ENCODE assay signal across 2 cellular contexts in the genomic region with DNA sequence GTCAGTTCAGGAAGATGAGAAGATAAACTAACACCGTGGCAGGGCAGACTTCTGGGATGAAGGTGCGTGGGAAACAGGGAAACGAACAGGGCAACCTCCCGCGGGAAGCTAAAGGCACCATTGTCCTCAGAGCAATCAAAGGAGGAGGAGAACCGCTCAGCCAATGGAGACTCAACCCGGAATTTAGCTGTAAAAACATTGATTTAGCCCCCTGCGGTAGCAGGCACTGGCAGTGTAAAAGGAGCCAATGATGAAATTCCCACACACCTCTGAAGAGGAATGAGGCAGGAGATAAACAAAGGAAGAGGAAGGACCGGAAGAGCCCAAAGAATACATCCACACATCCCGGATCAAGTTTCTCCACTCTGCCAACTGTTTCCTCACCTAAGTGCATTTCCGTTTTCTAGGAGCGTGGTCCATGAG.
TF ChIP-seq lines count a peak whose summit lies in the region.

No MANE protein-coding gene starts in this region.

TF ChIP-seq in WTC11, 78 proteins besides CTCF, POLR2A, EP300 and RAD21:
- peak; percentile 88 for TF ChIP-seq ETV6 (CRISPR knock-in tag; IDR thresholded peaks at IDR 0.05)
- TF ChIP-seq, protein P1, sequence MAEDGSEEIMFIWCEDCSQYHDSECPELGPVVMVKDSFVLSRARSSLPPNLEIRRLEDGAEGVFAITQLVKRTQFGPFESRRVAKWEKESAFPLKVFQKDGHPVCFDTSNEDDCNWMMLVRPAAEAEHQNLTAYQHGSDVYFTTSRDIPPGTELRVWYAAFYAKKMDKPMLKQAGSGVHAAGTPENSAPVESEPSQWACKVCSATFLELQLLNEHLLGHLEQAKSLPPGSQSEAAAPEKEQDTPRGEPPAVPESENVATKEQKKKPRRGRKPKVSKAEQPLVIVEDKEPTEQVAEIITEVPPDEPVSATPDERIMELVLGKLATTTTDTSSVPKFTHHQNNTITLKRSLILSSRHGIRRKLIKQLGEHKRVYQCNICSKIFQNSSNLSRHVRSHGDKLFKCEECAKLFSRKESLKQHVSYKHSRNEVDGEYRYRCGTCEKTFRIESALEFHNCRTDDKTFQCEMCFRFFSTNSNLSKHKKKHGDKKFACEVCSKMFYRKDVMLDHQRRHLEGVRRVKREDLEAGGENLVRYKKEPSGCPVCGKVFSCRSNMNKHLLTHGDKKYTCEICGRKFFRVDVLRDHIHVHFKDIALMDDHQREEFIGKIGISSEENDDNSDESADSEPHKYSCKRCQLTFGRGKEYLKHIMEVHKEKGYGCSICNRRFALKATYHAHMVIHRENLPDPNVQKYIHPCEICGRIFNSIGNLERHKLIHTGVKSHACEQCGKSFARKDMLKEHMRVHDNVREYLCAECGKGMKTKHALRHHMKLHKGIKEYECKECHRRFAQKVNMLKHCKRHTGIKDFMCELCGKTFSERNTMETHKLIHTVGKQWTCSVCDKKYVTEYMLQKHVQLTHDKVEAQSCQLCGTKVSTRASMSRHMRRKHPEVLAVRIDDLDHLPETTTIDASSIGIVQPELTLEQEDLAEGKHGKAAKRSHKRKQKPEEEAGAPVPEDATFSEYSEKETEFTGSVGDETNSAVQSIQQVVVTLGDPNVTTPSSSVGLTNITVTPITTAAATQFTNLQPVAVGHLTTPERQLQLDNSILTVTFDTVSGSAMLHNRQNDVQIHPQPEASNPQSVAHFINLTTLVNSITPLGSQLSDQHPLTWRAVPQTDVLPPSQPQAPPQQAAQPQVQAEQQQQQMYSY (CRISPR knock-in tag; IDR thresholded peaks at IDR 0.05) = peak; percentile 46; the same call in 1 of the 2 replicates
- TF ChIP-seq SMAD4 (CRISPR knock-in tag; IDR thresholded peaks at IDR 0.05) = no peak
- TF ChIP-seq, protein P2, sequence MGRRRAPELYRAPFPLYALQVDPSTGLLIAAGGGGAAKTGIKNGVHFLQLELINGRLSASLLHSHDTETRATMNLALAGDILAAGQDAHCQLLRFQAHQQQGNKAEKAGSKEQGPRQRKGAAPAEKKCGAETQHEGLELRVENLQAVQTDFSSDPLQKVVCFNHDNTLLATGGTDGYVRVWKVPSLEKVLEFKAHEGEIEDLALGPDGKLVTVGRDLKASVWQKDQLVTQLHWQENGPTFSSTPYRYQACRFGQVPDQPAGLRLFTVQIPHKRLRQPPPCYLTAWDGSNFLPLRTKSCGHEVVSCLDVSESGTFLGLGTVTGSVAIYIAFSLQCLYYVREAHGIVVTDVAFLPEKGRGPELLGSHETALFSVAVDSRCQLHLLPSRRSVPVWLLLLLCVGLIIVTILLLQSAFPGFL (CRISPR knock-in tag; IDR thresholded peaks at IDR 0.05; ENCODE audit: borderline replicate concordance) = no peak

TF ChIP-seq in endothelial cell of umbilical vein, 7 proteins besides CTCF, POLR2A, EP300 and RAD21:
- TF ChIP-seq POLR2AphosphoS5 (IDR thresholded peaks at IDR 0.05; ENCODE audit: insufficient read depth, low read depth, low read length) (no peak), GATA2 (IDR thresholded peaks at IDR 0.05; ENCODE audit: insufficient read depth, insufficient read length, low read depth, low read length) (no peak), EZH2 (IDR thresholded peaks at IDR 0.05; ENCODE audit: borderline replicate concordance, low read depth, low read length, severe bottlenecking) (no peak), FOS (IDR thresholded peaks at IDR 0.05; ENCODE audit: borderline replicate concordance, insufficient read depth, low read length) (no peak), JUN (IDR thresholded peaks at IDR 0.05; ENCODE audit: borderline replicate concordance, insufficient read depth, insufficient read length, low read depth) (no peak), MYC (IDR thresholded peaks at IDR 0.05; ENCODE audit: low read depth, low read length) (no peak)
- TF ChIP-seq, protein P3, sequence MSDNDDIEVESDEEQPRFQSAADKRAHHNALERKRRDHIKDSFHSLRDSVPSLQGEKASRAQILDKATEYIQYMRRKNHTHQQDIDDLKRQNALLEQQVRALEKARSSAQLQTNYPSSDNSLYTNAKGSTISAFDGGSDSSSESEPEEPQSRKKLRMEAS (IDR thresholded peaks at IDR 0.05; ENCODE audit: insufficient read depth, insufficient read length) = no peak
